In genomic region chr1:156414440-156415064, GRCh38 we compare ENCODE assay signal across 15 cellular contexts. TPM values are rescaled to one million over a fixed set of nuclear protein-coding genes. Genes with fewer than 3 reads are reported as not detected.
DNase-seq lines count a peak whose midpoint lies in the region; ATAC-seq, FAIRE-seq and TF ChIP-seq lines count a peak whose summit lies in the region.
"Had no signal": no experiment of that assay in that cellular context is flagged by ENCODE, and none has a peak within 500 bp of the region (broad histone marks: within the 10 kb centered on the region; RNA-seq: fewer than 3 reads in every experiment).

No MANE protein-coding gene starts in this region.

- H3K9me3 ChIP-seq in breast epithelium (no peaks in the 10 kb centered on the region), H1 (ENCODE audit: insufficient read depth in 2 of 2, low read depth in 1 of 2, low read length in 1 of 2) (no peaks in the 10 kb centered on the region), body of pancreas (no peaks in the 10 kb centered on the region)
- H3K9me3 ChIP-seq: psoas muscle had no signal

- H2BK15ac ChIP-seq in H1 (ENCODE audit: low read length) = no peak overlapping the region

- peaks cover 82% of the 10 kb centered on the region for H3K27me3 Mint-ChIP-seq in MCF 10A (ENCODE audit: insufficient read depth, unreplicated experiment)

- TF ChIP-seq CTCF in MCF 10A (IDR thresholded peaks at IDR 0.05; ENCODE audit: unreplicated experiment) (no peak), breast epithelium (IDR thresholded peaks at IDR 0.05) (no peak), H1 (IDR thresholded peaks at IDR 0.05; ENCODE audit: control extremely low read depth in 1 of 3, insufficient read depth in 1 of 3, low read depth in 1 of 3, low read length in 3 of 3) (no peak), body of pancreas (IDR thresholded peaks at IDR 0.05) (no peak)

- no peak overlapping the region for H3K14ac ChIP-seq in H1 (ENCODE audit: insufficient read length)

- CTCF ChIA-PET in MCF 10A (lab: Yijun Ruan, JAX) = interaction anchor here (0.6 to 2.3 kb wide), 5 partner anchors 10 to 69 kb away, joined by 4 to 8 read pairs (median 7); no protein-coding TSS in a partner anchor
- CTCF ChIA-PET in H1 (lab: Charles Lee; ENCODE audit: partially characterized antibody) = interaction anchor here (0.6 to 16.8 kb wide), 10 partner anchors 11 to 473 kb away, joined by 3 to 517 read pairs (median 5); no protein-coding TSS in a partner anchor

- WGBS in H1 (ENCODE audit: extremely low coverage in 1 of 2, insufficient coverage in 1 of 2, insufficient read length in 1 of 2, insufficient replicate concordance in 2 of 2, low coverage in 1 of 2, low lambda C conversion rate in 2 of 2, missing lambda C conversion rate in 1 of 2), 2 experiments = 48% methylated on average over 8 of the region's 8 CpGs; no CpG with 5 or more reads in 1 of the 2 experiments
- WGBS in body of pancreas, 2 donors = 16 to 19% methylated on average over 8 of the region's 8 CpGs

- H4K91ac ChIP-seq in H1 (replicated peaks; ENCODE audit: insufficient read length, low read length) = no peak overlapping the region

- no peak overlapping the region for H3K18ac ChIP-seq in H1 (ENCODE audit: extremely low read depth, low read length)

- no peaks in the 10 kb centered on the region for H3K79me1 ChIP-seq in H1 (ENCODE audit: low read depth, low read length)

- H3K56ac ChIP-seq in H1 (replicated peaks; ENCODE audit: insufficient read length, low read depth, low read length) = no peak overlapping the region

- H3K4me1 ChIP-seq in breast epithelium (no peaks in the 10 kb centered on the region), H1 (replicated peaks in 1 of 4; ENCODE audit: control insufficient read depth in 3 of 4, insufficient read depth in 4 of 4, low read length in 3 of 4) (peaks cover 2 to 11% (median 8%) of the 10 kb centered on the region in 4 experiments), body of pancreas (no peaks in the 10 kb centered on the region)
- H3K4me1 ChIP-seq: psoas muscle had no signal

- no peak overlapping the region for H3K4me2 ChIP-seq in H1 (ENCODE audit: insufficient read depth in 1 of 2, low read depth in 2 of 2, low read length in 2 of 2)

- no peak overlapping the region for H4K8ac ChIP-seq in H1 (ENCODE audit: extremely low read depth, insufficient read depth, low read length)

- POLR2A ChIA-PET in MCF 10A (lab: Yijun Ruan, JAX) = interaction anchor here (1.4 kb wide), 1 partner anchor 71 kb away, joined by 5 read pairs; no protein-coding TSS in a partner anchor
- POLR2A ChIA-PET in H1 (lab: Charles Lee; ENCODE audit: partially characterized antibody) = interaction anchor here (0.7 to 3.5 kb wide), 9 partner anchors 9 to 133 kb away, joined by 3 to 15 read pairs (median 3); no protein-coding TSS in a partner anchor

- ATAC-seq in body of pancreas = no peak
- no peak for ATAC-seq in HG02884 (IDR thresholded peaks at IDR 0.05; ENCODE audit: unreplicated experiment)
- ATAC-seq in GM18498 (IDR thresholded peaks at IDR 0.05; ENCODE audit: unreplicated experiment) = no peak
- ATAC-seq: activated CD8-positive, alpha-beta memory T cell treated with anti-CD3 and anti-CD28 coated beads, Interleukin-2, amount 10 ng/mL, durations not matched to agents 7 days and 5 days; psoas muscle had no signal

- no peak overlapping the region for H2BK20ac ChIP-seq in H1 (ENCODE audit: low read length)

- peaks cover 0 to 2% of the 10 kb centered on the region in 2 experiments for H4K20me1 ChIP-seq in H1 (replicated peaks in 1 of 2; ENCODE audit: control insufficient read depth in 1 of 2, insufficient read depth in 2 of 2, low read length in 2 of 2)

- no TSS peak for BruUV-seq in MCF 10A (replicated peaks; lab: Mats Ljungman, UMichigan)

- H3K23me2 ChIP-seq in H1 (ENCODE audit: low read depth, low read length) = no peaks in the 10 kb centered on the region

- no peak for FAIRE-seq in H1 (lab: Jason Lieb, UNC)
- FAIRE-seq: endometrium had no signal

- H3K36me3 ChIP-seq in breast epithelium (no peaks in the 10 kb centered on the region), H1 (ENCODE audit: control insufficient read depth in 2 of 4, insufficient read depth in 4 of 4, low read length in 3 of 4) (no peaks in the 10 kb centered on the region), body of pancreas (replicated peaks in 1 of 2; ENCODE audit: insufficient read depth in 1 of 2, low read depth in 2 of 2) (no peaks in the 10 kb centered on the region)

- no peak for TF ChIP-seq RAD21 in H1 (IDR thresholded peaks at IDR 0.05 in 1 of 2, conservative IDR thresholded peaks at IDR 0.05 in 1 of 2; ENCODE audit: low read depth in 2 of 2, low read length in 2 of 2)

- no peak overlapping the region for H2BK120ac ChIP-seq in H1 (replicated peaks; ENCODE audit: low read depth, low read length)

- no peaks in the 10 kb centered on the region for H3K79me2 ChIP-seq in H1 (ENCODE audit: control insufficient read depth in 1 of 2, insufficient read depth in 2 of 2, low read length in 2 of 2)

- TF ChIP-seq EP300 in H1 (IDR thresholded peaks at IDR 0.05; ENCODE audit: borderline replicate concordance in 1 of 2, low read depth in 2 of 2, low read length in 2 of 2) = no peak

- H3K4me1 Mint-ChIP-seq in MCF 10A (ENCODE audit: insufficient read depth, unreplicated experiment) = no peaks in the 10 kb centered on the region
- H3K4me1 Mint-ChIP-seq: activated CD8-positive, alpha-beta memory T cell treated with anti-CD3 and anti-CD28 coated beads, Interleukin-2, amount 10 ng/mL, durations not matched to agents 7 days and 5 days had no signal

- H4K5ac ChIP-seq in H1 (ENCODE audit: insufficient read length, low read depth, low read length) = no peak overlapping the region

- H3K27me3 ChIP-seq in breast epithelium (peaks cover 3 to 43% of the 10 kb centered on the region in 2 donors), H1 (replicated peaks in 1 of 4; ENCODE audit: control insufficient read depth in 3 of 4, extremely low read depth in 1 of 4, insufficient read depth in 3 of 4, low read length in 3 of 4) (peaks cover 0 to 7% (median 5%) of the 10 kb centered on the region in 4 experiments; a peak in 6 of 7 replicates), body of pancreas (peaks cover 0 to 22% of the 10 kb centered on the region in 2 donors)

- no peak overlapping the region for H2AFZ ChIP-seq in H1 (ENCODE audit: low read length)

- H2BK12ac ChIP-seq in H1 (ENCODE audit: low read depth, low read length) = no peak overlapping the region

- peaks cover 5% of the 10 kb centered on the region for H3K36me3 Mint-ChIP-seq in MCF 10A (ENCODE audit: insufficient read depth, unreplicated experiment)

- H3K23ac ChIP-seq in H1 (ENCODE audit: insufficient read length) = no peak overlapping the region

- H3K4me3 Mint-ChIP-seq in MCF 10A (ENCODE audit: unreplicated experiment) = no peak overlapping the region
- H3K4me3 Mint-ChIP-seq: activated CD8-positive, alpha-beta memory T cell treated with anti-CD3 and anti-CD28 coated beads, Interleukin-2, amount 10 ng/mL, durations not matched to agents 7 days and 5 days had no signal

- H3K4me3 ChIP-seq in breast epithelium (no peak overlapping the region), H1 (ENCODE audit: extremely low read depth in 1 of 4, insufficient read depth in 2 of 4, low read depth in 3 of 4, low read length in 4 of 4) (no peak overlapping the region), body of pancreas (no peak overlapping the region)
- H3K4me3 ChIP-seq: psoas muscle had no signal

- no peaks in the 10 kb centered on the region for H3K9me3 Mint-ChIP-seq in MCF 10A (ENCODE audit: unreplicated experiment)

- no peak overlapping the region for H2AK5ac ChIP-seq in H1 (ENCODE audit: low read depth, low read length)

- H3K9ac ChIP-seq in H1 (replicated peaks in 1 of 4; ENCODE audit: extremely low read depth in 1 of 4, low read depth in 3 of 4, low read length in 3 of 4) = no peak overlapping the region

- H3K27ac ChIP-seq in breast epithelium = no peak overlapping the region
- no peak overlapping the region for H3K27ac ChIP-seq in H1 (ENCODE audit: low read depth, low read length)
- no peak overlapping the region for H3K27ac ChIP-seq in body of pancreas
- H3K27ac ChIP-seq: psoas muscle had no signal

- no peak overlapping the region for H3K27ac Mint-ChIP-seq in MCF 10A (ENCODE audit: low read depth, unreplicated experiment)
- H3K27ac Mint-ChIP-seq: activated CD8-positive, alpha-beta memory T cell treated with anti-CD3 and anti-CD28 coated beads, Interleukin-2, amount 10 ng/mL, durations not matched to agents 7 days and 5 days had no signal

- H3K4ac ChIP-seq in H1 (replicated peaks; ENCODE audit: insufficient read length, low read depth, low read length) = no peak overlapping the region

- no peak for TF ChIP-seq POLR2A in breast epithelium (IDR thresholded peaks at IDR 0.05)
- no peak for TF ChIP-seq POLR2A in H1 (IDR thresholded peaks at IDR 0.05; ENCODE audit: control extremely low read depth in 1 of 2, low read depth in 2 of 2, low read length in 2 of 2)
- TF ChIP-seq POLR2A in body of pancreas (IDR thresholded peaks at IDR 0.05) = no peak

- DNase-seq in MCF 10A (ENCODE audit: unreplicated experiment) = peak; percentile 28
- DNase-seq in breast epithelium (ENCODE audit: low spot score in 2 of 2) = no peak
- DNase-seq in RPMI8226 = peak; percentile 59
- peak in 1 of 2 experiments; percentile 89 for DNase-seq in H1 (ENCODE audit: low read depth in 1 of 2, low spot score in 2 of 2)
- peak; percentile 45 for DNase-seq in stimulated activated CD8-positive, alpha-beta memory T cell treated with anti-CD3 and anti-CD28 coated beads, Interleukin-4, amount 100 ng/mL, for 48 hours
- DNase-seq in body of pancreas = no peak
- DNase-seq: activated CD8-positive, alpha-beta memory T cell treated with anti-CD3 and anti-CD28 coated beads, Interleukin-2, amount 10 ng/mL, durations not matched to agents 7 days and 5 days; activated naive CD4-positive, alpha-beta T cell treated with anti-CD3 and anti-CD28 coated beads, Interleukin-2, amount 50 U/mL, for 16 hours; HCEC 1CT had no signal

- H2BK5ac ChIP-seq in H1 (ENCODE audit: low read depth, low read length) = no peak overlapping the region

- intact Hi-C loops in MCF 10A (cut with micrococcal nuclease) (no loop called here), breast epithelium (cut with DNase I; ENCODE audit: low total_unique reads) (no loop called here), body of pancreas (cut with DNase I) (no loop called here)

TF ChIP-seq in H1, 55 proteins besides CTCF, POLR2A, EP300 and RAD21 (continues in another document):
- TF ChIP-seq SP4 (IDR thresholded peaks at IDR 0.05; ENCODE audit: low read length) = no peak

RNA-seq across cellular contexts. Expression of gene RHBG, which starts 45.5 kb away (rescaled TPM):
- not detected in 2 replicates for total RNA-seq in MCF 10A (2022)
- not detected for total RNA-seq in breast epithelium
- 2.2 and 2.6 TPM in 2 replicates for total RNA-seq in H1 (2021; fragmentation: NEBNext Ultra II Directional; extraction: Animal tissue kit (Norgen Biotek cat#: 25700))
- polyA plus RNA-seq in H1 (2011; rRNA removed) = 2.7 and 3.1 TPM in 2 replicates
- 2.7 TPM for polyA plus RNA-seq in H1 (2011; cell fraction: cytosol; rRNA removed)
- 6.5 TPM for polyA plus RNA-seq in H1 (2011; cell fraction: nucleus; rRNA removed)
- polyA plus RNA-seq in H1 (2012, experiment 1 of 2) = 1.9 to 2.4 TPM (median 2.1 TPM) in 4 replicates
- polyA plus RNA-seq in H1 (2012, experiment 2 of 2) = 0.92 TPM
- 2.1 TPM for polyA plus RNA-seq in H1 (2013, experiment 1 of 2)
- 1.7 TPM for polyA plus RNA-seq in H1 (2013, experiment 2 of 2)
- 1.2 and 1.5 TPM in 2 replicates for polyA minus RNA-seq in H1 (2011; rRNA and poly(A)+ RNA removed)
- 2.1 TPM for polyA minus RNA-seq in H1 (2011; cell fraction: cytosol; rRNA and poly(A)+ RNA removed)
- 5.1 TPM for polyA minus RNA-seq in H1 (2011; cell fraction: nucleus; rRNA and poly(A)+ RNA removed)
- total RNA-seq in body of pancreas = 1 to 10 TPM in 1 of 2 donors, not detected in 1; 3.3 TPM
- total RNA-seq: activated CD8-positive, alpha-beta memory T cell treated with anti-CD3 and anti-CD28 coated beads, Interleukin-2, amount 10 ng/mL, durations not matched to agents 7 days and 5 days; cardiac septum; psoas muscle; SK-MEL-5 had no signal
- polyA plus RNA-seq: psoas muscle had no signal

Comparison
In these comparisons a context has a peak if more than half of its experiments do, and no peak if none do; other contexts are left out.
1. DNase-seq: peak in MCF 10A (single experiment), RPMI8226 (single experiment) and stimulated activated CD8-positive, alpha-beta memory T cell treated with anti-CD3 and anti-CD28 coated beads, Interleukin-4, amount 100 ng/mL, for 48 hours (single experiment); none in breast epithelium (0 of 2) and body of pancreas (0 of 4).